ENCODE assay signal across 19 cellular contexts in genomic region chr7:72152171-72153131, GRCh38.
DNase-seq lines count a peak whose midpoint lies in the region; ATAC-seq and TF ChIP-seq lines count a peak whose summit lies in the region.
"Had no signal": no experiment of that assay in that cellular context is flagged by ENCODE, and none has a peak within 500 bp of the region (broad histone marks: within the 10 kb centered on the region; RNA-seq: fewer than 3 reads in every experiment).

No MANE protein-coding gene starts in this region.

- H3K9me3 Mint-ChIP-seq in nephron progenitor cell = peaks cover 4% of the 10 kb centered on the region
- H3K9me3 Mint-ChIP-seq in stimulated activated memory B cell treated with anti-CD40 and anti-IgM and Interleukin-4, amounts not matched to agents 10 μg/mL and 1 μg/mL and 100 μg/mL, for 72 hours = no peaks in the 10 kb centered on the region
- H3K9me3 Mint-ChIP-seq: natural killer cell had no signal

- TF ChIP-seq EP300 in esophagus muscularis mucosa (IDR thresholded peaks at IDR 0.05) = no peak

- peak overlapping the region in 1 of 4 donors; percentile 14 for H3K27ac ChIP-seq in esophagus muscularis mucosa (replicated peaks in 1 of 4)
- H3K27ac ChIP-seq: epithelial cell of prostate had no signal

- no peak for TF ChIP-seq CTCF in esophagus muscularis mucosa (IDR thresholded peaks at IDR 0.05)
- no peak for TF ChIP-seq CTCF in nephron progenitor cell (IDR thresholded peaks at IDR 0.05)

- H3K36me3 Mint-ChIP-seq in nephron progenitor cell (ENCODE audit: low read depth) = no peaks in the 10 kb centered on the region
- no peaks in the 10 kb centered on the region for H3K36me3 Mint-ChIP-seq in stimulated activated memory B cell treated with anti-CD40 and anti-IgM and Interleukin-4, amounts not matched to agents 10 μg/mL and 1 μg/mL and 100 μg/mL, for 72 hours
- H3K36me3 Mint-ChIP-seq: natural killer cell had no signal

- ATAC-seq in GM18868 (IDR thresholded peaks at IDR 0.05; ENCODE audit: unreplicated experiment) = no peak
- ATAC-seq in stimulated activated memory B cell treated with anti-CD40 and anti-IgM and Interleukin-4, amounts not matched to agents 10 μg/mL and 1 μg/mL and 100 μg/mL, for 72 hours = no peak
- ATAC-seq: heart left ventricle, left colon, natural killer cell, PC-3 had no signal

- H3K4me1 Mint-ChIP-seq in nephron progenitor cell = peaks cover 24% of the 10 kb centered on the region
- H3K4me1 Mint-ChIP-seq in stimulated activated memory B cell treated with anti-CD40 and anti-IgM and Interleukin-4, amounts not matched to agents 10 μg/mL and 1 μg/mL and 100 μg/mL, for 72 hours = no peaks in the 10 kb centered on the region
- H3K4me1 Mint-ChIP-seq: natural killer cell had no signal

- TF ChIP-seq POLR2A in esophagus muscularis mucosa (IDR thresholded peaks at IDR 0.05; ENCODE audit: low read depth) = no peak

- H3K27me3 ChIP-seq in esophagus muscularis mucosa = no peaks in the 10 kb centered on the region
- H3K27me3 ChIP-seq: MG63 had no signal

- H3K4me3 Mint-ChIP-seq in nephron progenitor cell = no peak overlapping the region
- no peak overlapping the region for H3K4me3 Mint-ChIP-seq in stimulated activated memory B cell treated with anti-CD40 and anti-IgM and Interleukin-4, amounts not matched to agents 10 μg/mL and 1 μg/mL and 100 μg/mL, for 72 hours
- H3K4me3 Mint-ChIP-seq: natural killer cell had no signal

- WGBS in esophagus muscularis mucosa = 54% methylated on average over 7 of the region's 7 CpGs

- no peak overlapping the region for H3K4me3 ChIP-seq in esophagus muscularis mucosa
- H3K4me3 ChIP-seq: heart left ventricle, MG63 had no signal

- H3K27ac Mint-ChIP-seq in nephron progenitor cell = peak overlapping the region; percentile 96
- H3K27ac Mint-ChIP-seq in stimulated activated memory B cell treated with anti-CD40 and anti-IgM and Interleukin-4, amounts not matched to agents 10 μg/mL and 1 μg/mL and 100 μg/mL, for 72 hours = no peak overlapping the region
- H3K27ac Mint-ChIP-seq: natural killer cell had no signal

- DNase-seq in Ammon's horn (ENCODE audit: low spot score) (peak; percentile 95), NCI-H146 (lab: John Stamatoyannopoulos, UW) (peak; percentile 83), esophagus muscularis mucosa (ENCODE audit: extremely low spot score) (peak; percentile 62), nephron progenitor cell (no peak), islet precursor cell (no peak), COLO668 (lab: John Stamatoyannopoulos, UW; ENCODE audit: unreplicated experiment) (no peak)
- DNase-seq: activated CD8-positive, alpha-beta memory T cell treated with anti-CD3 and anti-CD28 coated beads, Interleukin-2, amount 50 U/mL, for 48 hours; activated naive CD4-positive, alpha-beta T cell treated with anti-CD3 and anti-CD28 coated beads, Interleukin-2, amount 50 U/mL, for 16 hours; DMS79; heart left ventricle; left colon; MG63; natural killer cell; NCI-H226; PC-3; stimulated activated naive CD4-positive, alpha-beta T cell had no signal

- H3K4me1 ChIP-seq in esophagus muscularis mucosa = peaks cover 0 to 5% (median 2%) of the 10 kb centered on the region in 4 donors
- H3K4me1 ChIP-seq: heart left ventricle had no signal

- intact Hi-C loops in esophagus muscularis mucosa (cut with DNase I) = no loop called here

- no peaks in the 10 kb centered on the region for H3K9me3 ChIP-seq in esophagus muscularis mucosa
- H3K9me3 ChIP-seq: MG63 had no signal

- H3K36me3 ChIP-seq in esophagus muscularis mucosa = no peaks in the 10 kb centered on the region
- H3K36me3 ChIP-seq: heart left ventricle, MG63 had no signal

- no peaks in the 10 kb centered on the region for H3K27me3 Mint-ChIP-seq in nephron progenitor cell (ENCODE audit: low read depth, poor library complexity)
- H3K27me3 Mint-ChIP-seq in stimulated activated memory B cell treated with anti-CD40 and anti-IgM and Interleukin-4, amounts not matched to agents 10 μg/mL and 1 μg/mL and 100 μg/mL, for 72 hours = no peaks in the 10 kb centered on the region

Comparison
In these comparisons a context has a peak if more than half of its experiments do, and no peak if none do; other contexts are left out.
1. DNase-seq: peak in Ammon's horn (single experiment), NCI-H146 (single experiment) and esophagus muscularis mucosa (single experiment); none in nephron progenitor cell (single experiment), islet precursor cell (single experiment) and COLO668 (single experiment).